8 cellular contexts compared by ENCODE assay signal in the genomic region with DNA sequence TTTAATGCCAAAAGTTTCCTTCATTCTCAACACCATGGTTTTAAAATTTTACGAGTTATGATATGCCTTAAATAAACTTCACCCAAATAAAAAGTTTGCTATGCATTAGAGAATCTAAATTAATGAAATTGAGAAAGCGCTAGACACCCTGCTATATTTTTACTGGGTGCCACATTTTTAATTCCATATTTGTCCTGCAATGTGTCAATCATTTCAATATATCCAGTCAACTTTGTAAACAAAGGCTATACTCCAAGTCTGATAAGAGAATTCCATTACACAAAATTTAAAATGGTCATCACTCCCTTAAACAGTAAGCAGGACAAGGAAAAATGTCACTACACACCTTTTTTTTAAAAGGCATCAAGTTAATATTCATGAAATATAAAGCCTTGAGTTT. TPM values are rescaled to one million over a fixed set of nuclear protein-coding genes. Genes with fewer than 3 reads are reported as not detected.
DNase-seq lines count a peak whose midpoint lies in the region; ATAC-seq, FAIRE-seq and TF ChIP-seq lines count a peak whose summit lies in the region.

No MANE protein-coding gene starts in this region.

- H3K4me3 ChIP-seq in A673 (ENCODE audit: low read depth, low read length, poor library complexity, severe bottlenecking) (peak overlapping the region; percentile 94), HUES6 (ENCODE audit: low read depth, low read length) (peak overlapping the region; percentile 98), cardiac fibroblast (replicated peaks in 1 of 2; ENCODE audit: low read depth in 2 of 2, low read length in 2 of 2) (peak overlapping the region; percentile 90 to 98), muscle layer of colon (ENCODE audit: low read depth in 1 of 2, low read length in 2 of 2) (peak overlapping the region; percentile 91 to 94)

- FAIRE-seq in D721Med (lab: Jason Lieb, UNC): no peak

- no peak for ATAC-seq in HG03097 (IDR thresholded peaks at IDR 0.05; ENCODE audit: low FRiP score, unreplicated experiment)

- CTCF ChIA-PET in A673 (lab: Charles Lee): no interaction called here

- DNase-seq in A673 (ENCODE audit: low spot score) (no peak), cardiac fibroblast (ENCODE audit: low read depth in 2 of 2) (no peak), NCI-H187 treated with DMSO at 0.1 percent for 48 hours (lab: John Stamatoyannopoulos, UW) (no peak), RPMI8226 (no peak), D721Med (ENCODE audit: insufficient read length, low spot score) (no peak)

- POLR2A ChIA-PET in A673 (lab: Charles Lee; ENCODE audit: low non-redundant PET): interaction anchor here (0.6 kb wide), 1 partner anchor 184 kb away, joined by 3 read pairs; no protein-coding TSS in a partner anchor

- H3K4me1 ChIP-seq in A673 (ENCODE audit: insufficient read depth, low read length, poor library complexity, severe bottlenecking) (peaks cover 22% of the 10 kb centered on the region), HUES6 (ENCODE audit: control insufficient read depth, insufficient read depth, low read length) (peaks cover 17% of the 10 kb centered on the region), muscle layer of colon (ENCODE audit: insufficient read depth, low read length) (peaks cover 11% of the 10 kb centered on the region)

- no TSS peak for BruUV-seq in A673 (replicated peaks; lab: Mats Ljungman, UMichigan)

- H3K27me3 ChIP-seq in A673 (replicated peaks; ENCODE audit: insufficient read depth, low read depth, low read length, poor library complexity) (no peaks in the 10 kb centered on the region), HUES6 (ENCODE audit: control insufficient read depth, insufficient read depth, low read length) (no peaks in the 10 kb centered on the region), muscle layer of colon (ENCODE audit: control insufficient read depth in 1 of 2, insufficient read depth in 2 of 2, low read length in 2 of 2) (no peaks in the 10 kb centered on the region)

- H3K9me3 ChIP-seq in A673 (ENCODE audit: low read depth, low read length, poor library complexity, severe bottlenecking) (no peaks in the 10 kb centered on the region), HUES6 (ENCODE audit: control insufficient read depth, insufficient read depth, low read depth, low read length) (no peaks in the 10 kb centered on the region), muscle layer of colon (ENCODE audit: low read length) (no peaks in the 10 kb centered on the region)

- H3K9ac ChIP-seq in HUES6 (ENCODE audit: low read length) (peak overlapping the region; percentile 99), muscle layer of colon (ENCODE audit: low read length) (peak overlapping the region; percentile 100)

- H3K27ac ChIP-seq in A673 (ENCODE audit: low read depth, low read length, poor library complexity, severe bottlenecking): peak overlapping the region; percentile 87
- H3K27ac ChIP-seq in HUES6 (ENCODE audit: low read depth, low read length): no peak overlapping the region
- peak overlapping the region; percentile 99 for H3K27ac ChIP-seq in muscle layer of colon (ENCODE audit: low read depth, low read length)

- intact Hi-C loops in A673 (cut with micrococcal nuclease; ENCODE audit: unreplicated experiment): no loop called here

- H3K36me3 ChIP-seq in A673 (ENCODE audit: insufficient read depth, low read length, poor library complexity, severe bottlenecking): no peaks in the 10 kb centered on the region
- no peaks in the 10 kb centered on the region for H3K36me3 ChIP-seq in HUES6 (ENCODE audit: control insufficient read depth, insufficient read depth, low read length)
- H3K36me3 ChIP-seq in muscle layer of colon (ENCODE audit: insufficient read depth, low read length): no peaks in the 10 kb centered on the region

- no peak for TF ChIP-seq CTCF in A673 (conservative IDR thresholded peaks at IDR 0.05; ENCODE audit: low read depth, low read length)
- no peak for TF ChIP-seq CTCF in cardiac fibroblast (IDR thresholded peaks at IDR 0.05; ENCODE audit: low read depth, low read length)
- TF ChIP-seq CTCF in D721Med (IDR thresholded peaks at IDR 0.05; ENCODE audit: insufficient read depth, missing control alignments): no peak

RNA-seq across cellular contexts. Expression of gene PPP1R12A, which starts 1.9 kb away (rescaled TPM):
- 80.8 and 81.2 TPM in 2 replicates for total RNA-seq in A673 (2021)
